In the genomic region with DNA sequence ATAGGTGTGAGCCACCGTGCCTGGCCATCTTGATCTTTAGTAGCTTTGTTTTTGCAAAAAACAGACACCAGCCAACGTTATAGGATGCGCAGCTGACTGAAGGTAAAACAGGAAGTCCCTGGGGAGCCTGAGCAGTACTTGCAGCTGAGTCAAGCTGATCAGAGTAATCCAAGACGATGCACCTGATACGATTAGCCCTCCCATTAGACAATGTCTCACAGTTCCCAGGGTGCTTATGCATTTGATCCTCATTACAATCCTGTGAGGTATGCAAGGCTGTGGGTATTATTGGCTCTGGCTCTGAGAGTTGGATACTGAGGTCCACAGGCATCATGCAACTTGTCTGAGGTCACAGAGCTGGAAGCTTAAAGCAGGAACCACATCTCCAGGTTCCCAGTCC, we compare ENCODE assay signal across 15 cellular contexts. TPM values are rescaled to one million over a fixed set of nuclear protein-coding genes. Genes with fewer than 3 reads are reported as not detected.
A peak's percentile ranks its signal among the peaks of the same experiment; 100 is the strongest.
DNase-seq lines count a peak whose midpoint lies in the region; ATAC-seq, FAIRE-seq and TF ChIP-seq lines count a peak whose summit lies in the region.
"Had no signal": no experiment of that assay in that cellular context is flagged by ENCODE, and none has a peak within 500 bp of the region (broad histone marks: within the 10 kb centered on the region; RNA-seq: fewer than 3 reads in every experiment).

No MANE protein-coding gene starts in this region.

- TF ChIP-seq CTCF in D721Med (IDR thresholded peaks at IDR 0.05; ENCODE audit: insufficient read depth, missing control alignments): no peak
- no peak for TF ChIP-seq CTCF in K562 (IDR thresholded peaks at IDR 0.05 in 2 of 3, conservative IDR thresholded peaks at IDR 0.05 in 1 of 3; ENCODE audit: insufficient read depth in 2 of 3, low read depth in 1 of 3, low read length in 3 of 3)

- in situ Hi-C loops in K562 (cut with MboI): no loop called here

- peaks cover 4% of the 10 kb centered on the region for H3K9me1 ChIP-seq in K562 (ENCODE audit: control insufficient read depth, insufficient read depth, low read length)

- peaks cover 10 to 13% of the 10 kb centered on the region in 2 experiments; a peak in 4 of 5 replicates for H3K4me1 ChIP-seq in K562 (replicated peaks in 1 of 2; ENCODE audit: control insufficient read depth in 2 of 2, insufficient read depth in 2 of 2, low read length in 2 of 2)

- no peak overlapping the region for H3K4me3 ChIP-seq in K562

- CTCF ChIA-PET in K562 (lab: Yijun Ruan, JAX; ENCODE audit: low intra/inter-chr PET ratio): no interaction called here

- H4K20me1 ChIP-seq in K562 (replicated peaks; ENCODE audit: control insufficient read depth, insufficient read depth, low read length): peaks cover 3% of the 10 kb centered on the region; the same call in 1 of the 2 replicates

- intact Hi-C loops in K562 (cut with micrococcal nuclease): no loop called here

- no peak for TF ChIP-seq RAD21 in K562 (CRISPR knock-in tag; conservative IDR thresholded peaks at IDR 0.05 in 1 of 2, IDR thresholded peaks at IDR 0.05 in 1 of 2)

- peak overlapping the region; percentile 60 for H2AFZ ChIP-seq in K562 (ENCODE audit: low read depth, low read length)

- peaks cover 3% of the 10 kb centered on the region; the same call in 2 of the 3 replicates for H3K79me2 ChIP-seq in K562 (ENCODE audit: control insufficient read depth, insufficient read depth, low read length)

- no peaks in the 10 kb centered on the region for H3K27me3 ChIP-seq in K562 (ENCODE audit: control insufficient read depth in 2 of 2, insufficient read depth in 2 of 2, low read length in 2 of 2)

- H3K9me3 ChIP-seq in K562 (replicated peaks; ENCODE audit: control insufficient read depth, insufficient read depth, low read depth, low read length): no peaks in the 10 kb centered on the region

- WGBS in K562 (ENCODE audit: insufficient coverage, low coverage, missing lambda C conversion rate): 7% methylated on average over 5 of the region's 5 CpGs

- no peak overlapping the region for H3K9ac ChIP-seq in K562 (ENCODE audit: insufficient read depth in 1 of 2, low read depth in 2 of 2, low read length in 2 of 2)

- TF ChIP-seq POLR2A in K562 (conservative IDR thresholded peaks at IDR 0.05): no peak

- POLR2A ChIA-PET in K562 (lab: Yijun Ruan, JAX): interaction anchor here (0.6 to 1.6 kb wide), 7 partner anchors 10 to 73 kb away, joined by 3 to 8 read pairs (median 4); partner anchors contain the start of gene KRT8

- H3K4me2 ChIP-seq in K562 (ENCODE audit: insufficient read depth, low read length): peak overlapping the region; percentile 3; the same call in 1 of the 2 replicates

- no peak overlapping the region for H3K27ac ChIP-seq in K562 (ENCODE audit: extremely low read depth, low read depth, low read length)

- no peak for TF ChIP-seq EP300 in K562 (IDR thresholded peaks at IDR 0.05; ENCODE audit: low read length)

- no peak for FAIRE-seq in D721Med (lab: Jason Lieb, UNC)
- FAIRE-seq in K562 (lab: Jason Lieb, UNC): no peak

- H3K36me3 ChIP-seq in K562 (ENCODE audit: control insufficient read depth, insufficient read depth, low read length): peaks cover 15% of the 10 kb centered on the region

- no TSS peak for BruUV-seq in K562 (replicated peaks; lab: Mats Ljungman, UMichigan)

- DNase-seq in D721Med (ENCODE audit: insufficient read length, low spot score): peak; percentile 73
- DNase-seq in HT1080 (ENCODE audit: low read depth): peak; percentile 67
- peak; percentile 40 for DNase-seq in NCI-H345 treated with DMSO at 0.1 percent for 48 hours (lab: John Stamatoyannopoulos, UW; ENCODE audit: unreplicated experiment)
- DNase-seq in K562 (ENCODE audit: extremely low read depth in 1 of 4, low spot score in 3 of 4): peak in 1 of 4 experiments; percentile 26
- DNase-seq in SHP77 treated with DMSO at 0.1 percent for 48 hours (lab: John Stamatoyannopoulos, UW): no peak
- DNase-seq: activated CD4-positive, alpha-beta memory T cell treated with anti-CD3 and anti-CD28 coated beads, Interleukin-2, amount 10 ng/mL, durations not matched to agents 7 days and 5 days; effector memory CD8-positive, alpha-beta T cell; head of caudate nucleus; left ventricle myocardium superior; NCI-H1105 treated with DMSO at 0.1 percent for 48 hours; stimulated activated CD4-positive, alpha-beta T cell treated with anti-CD3 and anti-CD28 coated beads, Interleukin-1b, Interleukin-23, amount 100 ng/mL, for 48 hours; stimulated activated naive CD4-positive, alpha-beta T cell treated with Interleukin-2 at 50 U/mL for 16 hours had no signal

- ATAC-seq in K562 (peak; percentile 47), GM19397 (IDR thresholded peaks at IDR 0.05; ENCODE audit: unreplicated experiment) (no peak), GM18498 (IDR thresholded peaks at IDR 0.05; ENCODE audit: unreplicated experiment) (no peak), HG02973 (IDR thresholded peaks at IDR 0.05; ENCODE audit: unreplicated experiment) (no peak)
- ATAC-seq: effector memory CD8-positive, alpha-beta T cell; left ventricle myocardium superior had no signal

RNA-seq across cellular contexts. Expression of gene KRT18, which starts 8.1 kb away (rescaled TPM):
- total RNA-seq in HT1080 (2014; rRNA removed; shearing (Covaris generic)): 358 and 373 TPM in 2 replicates
- 264 and 281 TPM in 2 replicates for polyA plus RNA-seq in HT1080 (2015; cell fraction: cytosol; rRNA removed)
- polyA plus RNA-seq in HT1080 (2015; cell fraction: nucleus; rRNA removed): 286 and 299 TPM in 2 replicates
- total RNA-seq in K562 (2011; cell fraction: chromatin; rRNA removed; ENCODE audit: low replicate concordance): 104 and 217 TPM in 2 replicates
- total RNA-seq in K562 (2011; cell fraction: nucleolus; rRNA removed): 123 and 155 TPM in 2 replicates
- 141 and 184 TPM in 2 replicates for total RNA-seq in K562 (2011; cell fraction: nucleoplasm; rRNA removed)
- total RNA-seq in K562 (2014; rRNA removed) (486 and 561 TPM in 2 replicates), K562 (2014; rRNA removed; fragmentation: Illumina TruSeq; extraction: Trizol) (206 and 246 TPM in 2 replicates), K562 (2015; rRNA removed; fragmentation: Illumina TruSeq; extraction: Trizol) (279 and 281 TPM in 2 replicates), K562 (2021) (332 and 346 TPM in 2 replicates)
- polyA plus RNA-seq in K562 (2011; rRNA removed) (349 and 358 TPM in 2 replicates), K562 (2014; fragmentation: Illumina TruSeq; extraction: Trizol) (323 and 346 TPM in 2 replicates), K562 (2014; fragmentation: Nextera tagmentation; extraction: Ambion mirVana) (10 to 100 TPM; 26.3 to 34.2 TPM), K562 (2014; rRNA removed) (231 and 235 TPM in 2 replicates)
- polyA plus RNA-seq in K562 (2011; cell fraction: cytosol; rRNA removed): 448 and 603 TPM in 2 replicates
- 384 and 542 TPM in 2 replicates for polyA plus RNA-seq in K562 (2011; cell fraction: nucleus; rRNA removed)
- polyA plus RNA-seq in K562 (2012): 369 and 519 TPM in 2 replicates
- 306 and 320 TPM in 2 replicates for polyA minus RNA-seq in K562 (2011; rRNA and poly(A)+ RNA removed)
- 439 and 476 TPM in 2 replicates for polyA minus RNA-seq in K562 (2011; cell fraction: cytosol; rRNA and poly(A)+ RNA removed)
- 86.2 and 137 TPM in 2 replicates for polyA minus RNA-seq in K562 (2011; cell fraction: nucleus; rRNA and poly(A)+ RNA removed)

RNA-seq across cellular contexts. Expression of gene EIF4B, which starts 49.3 kb away (rescaled TPM):
- total RNA-seq in HT1080 (2014; rRNA removed; shearing (Covaris generic)): 563 and 574 TPM in 2 replicates
- polyA plus RNA-seq in HT1080 (2015; cell fraction: cytosol; rRNA removed): 388 and 515 TPM in 2 replicates
- 236 and 286 TPM in 2 replicates for polyA plus RNA-seq in HT1080 (2015; cell fraction: nucleus; rRNA removed)
- 260 and 374 TPM in 2 replicates for total RNA-seq in K562 (2011; cell fraction: chromatin; rRNA removed; ENCODE audit: low replicate concordance)
- total RNA-seq in K562 (2011; cell fraction: nucleolus; rRNA removed): 137 and 149 TPM in 2 replicates
- total RNA-seq in K562 (2011; cell fraction: nucleoplasm; rRNA removed): 211 and 264 TPM in 2 replicates
- 617 and 636 TPM in 2 replicates for total RNA-seq in K562 (2014; rRNA removed)
- total RNA-seq in K562 (2014; rRNA removed; fragmentation: Illumina TruSeq; extraction: Trizol): 669 and 710 TPM in 2 replicates
- 624 and 636 TPM in 2 replicates for total RNA-seq in K562 (2015; rRNA removed; fragmentation: Illumina TruSeq; extraction: Trizol)
- 535 and 617 TPM in 2 replicates for total RNA-seq in K562 (2021)
- 489 and 497 TPM in 2 replicates for polyA plus RNA-seq in K562 (2011; rRNA removed)
- 278 and 542 TPM in 2 replicates for polyA plus RNA-seq in K562 (2011; cell fraction: cytosol; rRNA removed)
- 180 and 236 TPM in 2 replicates for polyA plus RNA-seq in K562 (2011; cell fraction: nucleus; rRNA removed)
- polyA plus RNA-seq in K562 (2012): 383 and 523 TPM in 2 replicates
- polyA plus RNA-seq in K562 (2014; fragmentation: Illumina TruSeq; extraction: Trizol): 552 and 578 TPM in 2 replicates
- 100 to 1,000 TPM; 138 to 150 TPM for polyA plus RNA-seq in K562 (2014; fragmentation: Nextera tagmentation; extraction: Ambion mirVana)
- polyA plus RNA-seq in K562 (2014; rRNA removed): 312 and 317 TPM in 2 replicates
- polyA minus RNA-seq in K562 (2011; rRNA and poly(A)+ RNA removed): 1,377 and 1,493 TPM in 2 replicates
- polyA minus RNA-seq in K562 (2011; cell fraction: cytosol; rRNA and poly(A)+ RNA removed): 466 and 538 TPM in 2 replicates
- polyA minus RNA-seq in K562 (2011; cell fraction: nucleus; rRNA and poly(A)+ RNA removed): 102 and 253 TPM in 2 replicates

RNA-seq across cellular contexts. Expression of gene KRT8, which starts 52.1 kb away (rescaled TPM):
- 199 and 204 TPM in 2 replicates for total RNA-seq in HT1080 (2014; rRNA removed; shearing (Covaris generic))
- polyA plus RNA-seq in HT1080 (2015; cell fraction: cytosol; rRNA removed): 437 and 465 TPM in 2 replicates
- 593 and 647 TPM in 2 replicates for polyA plus RNA-seq in HT1080 (2015; cell fraction: nucleus; rRNA removed)
- 132 and 303 TPM in 2 replicates for total RNA-seq in K562 (2011; cell fraction: chromatin; rRNA removed; ENCODE audit: low replicate concordance)
- total RNA-seq in K562 (2011; cell fraction: nucleolus; rRNA removed): 225 and 301 TPM in 2 replicates
- total RNA-seq in K562 (2011; cell fraction: nucleoplasm; rRNA removed): 196 and 242 TPM in 2 replicates
- total RNA-seq in K562 (2014; rRNA removed) (262 and 326 TPM in 2 replicates), K562 (2014; rRNA removed; fragmentation: Illumina TruSeq; extraction: Trizol) (157 and 159 TPM in 2 replicates), K562 (2015; rRNA removed; fragmentation: Illumina TruSeq; extraction: Trizol) (193 and 197 TPM in 2 replicates), K562 (2021) (364 and 392 TPM in 2 replicates)
- polyA plus RNA-seq in K562 (2011; rRNA removed) (616 and 661 TPM in 2 replicates), K562 (2014; fragmentation: Illumina TruSeq; extraction: Trizol) (260 and 315 TPM in 2 replicates), K562 (2014; fragmentation: Nextera tagmentation; extraction: Ambion mirVana) (10 to 100 TPM; 41.5 to 49.8 TPM), K562 (2014; rRNA removed) (388 and 435 TPM in 2 replicates)
- 730 and 1,428 TPM in 2 replicates for polyA plus RNA-seq in K562 (2011; cell fraction: cytosol; rRNA removed)
- 253 and 293 TPM in 2 replicates for polyA plus RNA-seq in K562 (2011; cell fraction: nucleus; rRNA removed)
- polyA plus RNA-seq in K562 (2012): 420 and 432 TPM in 2 replicates
- 930 and 1,077 TPM in 2 replicates for polyA minus RNA-seq in K562 (2011; rRNA and poly(A)+ RNA removed)
- 578 and 629 TPM in 2 replicates for polyA minus RNA-seq in K562 (2011; cell fraction: cytosol; rRNA and poly(A)+ RNA removed)
- 134 and 183 TPM in 2 replicates for polyA minus RNA-seq in K562 (2011; cell fraction: nucleus; rRNA and poly(A)+ RNA removed)
